Comparison of ENCODE assay signal across 31 cellular contexts in genomic region chr20:41418739-41419293, GRCh38. TPM values are rescaled to one million over a fixed set of nuclear protein-coding genes. Genes with fewer than 3 reads are reported as not detected.
"Had no signal": no experiment of that assay in that cellular context is flagged by ENCODE, and none has a peak within 500 bp of the region (broad histone marks: within the 10 kb centered on the region; RNA-seq: fewer than 3 reads in every experiment).

No MANE protein-coding gene starts in this region.

- H3K9me3 ChIP-seq: Peyer's patch, SJCRH30 had no signal

- ATAC-seq: activated CD4-positive, alpha-beta T cell treated with anti-CD3 and anti-CD28 coated beads for 36 hours; activated CD4-positive, CD25-positive, alpha-beta regulatory T cell treated with anti-CD3 and anti-CD28 coated beads, Interleukin-2, amount 50 U/mL, for 24 hours; activated CD8-positive, alpha-beta T cell treated with anti-CD3 and anti-CD28 coated beads, Interleukin-2, amount 10 ng/mL, durations not matched to agents 7 days and 5 days; K562; PC-3; WTC11 had no signal

- FAIRE-seq: bronchial epithelial cell, K562 had no signal

- H3K4me1 ChIP-seq: Peyer's patch, SJCRH30 had no signal

- H3K27ac ChIP-seq: Peyer's patch, RWPE1, SJCRH30, SK-N-MC had no signal

- DNase-seq: activated CD4-positive, alpha-beta T cell treated with anti-CD3 and anti-CD28 coated beads for 36 hours; activated CD4-positive, alpha-beta T cell treated with anti-CD3 and anti-CD28 coated beads, Interleukin-2, amount 10 ng/mL, durations not matched to agents 7 days and 5 days; activated CD4-positive, alpha-beta T cell treated with anti-CD3 and anti-CD28 coated beads, Interleukin-2, amount 50 U/mL, for 48 hours; activated CD8-positive, alpha-beta T cell treated with anti-CD3 and anti-CD28 coated beads, Interleukin-2, amount 10 ng/mL, durations not matched to agents 7 days and 5 days; activated gamma-delta T cell; activated naive CD4-positive, alpha-beta T cell treated with Interleukin-2 at 50 U/mL for 16 hours; activated T-cell treated with anti-CD3 and anti-CD28 coated beads, Interleukin-2, amount 50 U/mL, for 24 hours; anterior cingulate cortex; NCI-H1092 treated with DMSO at 0.1 percent for 48 hours; NCI-H1417; NCI-H146; NCI-H187; NCI-H2029 treated with DMSO at 0.1 percent for 48 hours; NCI-H2107; NCI-H2171; NCI-H510A; NCI-H526; NCI-H748 treated with DMSO at 0.1 percent for 48 hours; NK-92 treated with Interleukin-12 subunit alpha and Interleukin-12 subunit beta, amount 100 ng/mL, for 24 hours; PC-3; Peyer's patch; SHP77; SJCRH30 had no signal

- H3K27me3 ChIP-seq: Peyer's patch, SJCRH30 had no signal

- H3K4me3 ChIP-seq: K562, Peyer's patch, SJCRH30, SK-N-MC had no signal

RNA-seq across cellular contexts. Expression of gene EMILIN3, which starts 52.2 kb away (rescaled TPM):
- total RNA-seq: activated CD4-positive, alpha-beta T cell treated with anti-CD3 and anti-CD28 coated beads, Interleukin-2, amount 10 ng/mL, durations not matched to agents 7 days and 5 days; activated CD8-positive, alpha-beta T cell treated with anti-CD3 and anti-CD28 coated beads, Interleukin-2, amount 10 ng/mL, durations not matched to agents 7 days and 5 days; activated T-helper 2 cell treated with anti-CD3 and anti-CD28 coated beads, Interferon-gamma antibody, Interleukin-2, Interleukin-4, amounts not matched to agents 10 μg/mL and 5 μg/mL and 100 μg/mL, durations not matched to agents 14 hours and 24 hours and 36 hours; bronchial epithelial cell; K562; M059J; PC-3 had no signal
